Comparison of ENCODE assay signal across 18 cellular contexts in genomic region chr10:61618388-61618961, GRCh38. TPM values are rescaled to one million over a fixed set of nuclear protein-coding genes. Genes with fewer than 3 reads are reported as not detected.
"Had no signal": no experiment of that assay in that cellular context is flagged by ENCODE, and none has a peak within 500 bp of the region (broad histone marks: within the 10 kb centered on the region; RNA-seq: fewer than 3 reads in every experiment).

No MANE protein-coding gene starts in this region.

- H3K4me1 Mint-ChIP-seq: activated naive CD8-positive, alpha-beta T cell treated with anti-CD3 and anti-CD28 coated beads for 36 hours; immature natural killer cell; memory B cell; naive thymus-derived CD4-positive, alpha-beta T cell had no signal

- ATAC-seq: esophagus mucosa; heart right ventricle; mucosa of descending colon; naive thymus-derived CD4-positive, alpha-beta T cell; psoas muscle; right cardiac atrium had no signal

- H3K27ac Mint-ChIP-seq: activated naive CD8-positive, alpha-beta T cell treated with anti-CD3 and anti-CD28 coated beads for 36 hours; immature natural killer cell; memory B cell; naive thymus-derived CD4-positive, alpha-beta T cell; stimulated activated naive CD8-positive, alpha-beta T cell treated with anti-CD3 and anti-CD28 coated beads, Interleukin-15, Interleukin-2, amounts not matched to agents 100 ng/mL and 50 ng/mL, for 24 hours had no signal

- H3K9me3 ChIP-seq: breast epithelium, heart right ventricle, mucosa of descending colon, ovary, psoas muscle, transverse colon, vagina had no signal

- H3K27ac ChIP-seq: breast epithelium, heart right ventricle, ovary, psoas muscle, transverse colon, vagina had no signal

- H3K4me3 ChIP-seq: breast epithelium, heart right ventricle, mucosa of descending colon, ovary, psoas muscle, transverse colon, vagina had no signal

- H3K36me3 ChIP-seq: breast epithelium, heart right ventricle, ovary, transverse colon, vagina had no signal

- H3K36me3 Mint-ChIP-seq: activated naive CD8-positive, alpha-beta T cell treated with anti-CD3 and anti-CD28 coated beads for 36 hours; immature natural killer cell; memory B cell; naive thymus-derived CD4-positive, alpha-beta T cell had no signal

- H3K9me3 Mint-ChIP-seq: activated naive CD8-positive, alpha-beta T cell treated with anti-CD3 and anti-CD28 coated beads for 36 hours; memory B cell; stimulated activated naive CD8-positive, alpha-beta T cell treated with anti-CD3 and anti-CD28 coated beads, Interleukin-15, Interleukin-2, amounts not matched to agents 100 ng/mL and 50 ng/mL, for 24 hours had no signal

- H3K4me3 Mint-ChIP-seq: activated naive CD8-positive, alpha-beta T cell treated with anti-CD3 and anti-CD28 coated beads for 36 hours; immature natural killer cell; memory B cell; naive thymus-derived CD4-positive, alpha-beta T cell; stimulated activated naive CD8-positive, alpha-beta T cell treated with anti-CD3 and anti-CD28 coated beads, Interleukin-15, Interleukin-2, amounts not matched to agents 100 ng/mL and 50 ng/mL, for 24 hours had no signal

- H3K4me1 ChIP-seq: breast epithelium, psoas muscle had no signal

- DNase-seq: activated CD4-positive, alpha-beta T cell treated with anti-CD3 and anti-CD28 coated beads, Interleukin-2, amount 50 U/mL, for 48 hours; activated naive CD8-positive, alpha-beta T cell treated with anti-CD3 and anti-CD28 coated beads for 36 hours; anterior cingulate cortex; cortex of kidney; heart right ventricle; immature natural killer cell; mucosa of descending colon; naive thymus-derived CD4-positive, alpha-beta T cell; ovary; psoas muscle; right cardiac atrium; transverse colon had no signal

RNA-seq across cellular contexts. Expression of gene CABCOCO1, which starts 44.3 kb away (rescaled TPM):
- total RNA-seq: activated naive CD8-positive, alpha-beta T cell treated with anti-CD3 and anti-CD28 coated beads for 36 hours; esophagus mucosa; heart right ventricle; naive thymus-derived CD4-positive, alpha-beta T cell; psoas muscle; T-helper 2 cell treated with Interferon-gamma antibody and Interleukin-4, amounts not matched to agents 100 ng/mL and 5 ng/mL, for 36 hours; transverse colon; vagina had no signal
- polyA plus RNA-seq: immature natural killer cell; naive thymus-derived CD4-positive, alpha-beta T cell had no signal
